ENCODE assay signal across 22 cellular contexts in genomic region chr3:58586776-58587192, GRCh38. TPM values are rescaled to one million over a fixed set of nuclear protein-coding genes. Genes with fewer than 3 reads are reported as not detected.
DNase-seq lines count a peak whose midpoint lies in the region; TF ChIP-seq lines count a peak whose summit lies in the region.
"Had no signal": no experiment of that assay in that cellular context is flagged by ENCODE, and none has a peak within 500 bp of the region (broad histone marks: within the 10 kb centered on the region; RNA-seq: fewer than 3 reads in every experiment).

No MANE protein-coding gene starts in this region.

- H4K91ac ChIP-seq in mesenchymal stem cell (ENCODE audit: low read length): no peak overlapping the region

- H3K4me3 Mint-ChIP-seq in endodermal cell: peak overlapping the region; percentile 50

- no peak overlapping the region for H3K23ac ChIP-seq in mesenchymal stem cell (ENCODE audit: low read length in 2 of 2)

- H3K27ac Mint-ChIP-seq in endodermal cell: no peak overlapping the region
- H3K27ac Mint-ChIP-seq: activated CD4-positive, alpha-beta memory T cell treated with anti-CD3 and anti-CD28 coated beads, Interleukin-2, amount 10 ng/mL, durations not matched to agents 7 days and 5 days; activated naive CD4-positive, alpha-beta T cell treated with anti-CD3 and anti-CD28 coated beads, Interleukin-2, amount 10 ng/mL, durations not matched to agents 7 days and 5 days; natural killer cell had no signal

- H2BK5ac ChIP-seq in mesenchymal stem cell (ENCODE audit: low read depth, low read length, poor library complexity, severe bottlenecking): no peak overlapping the region

- H2BK15ac ChIP-seq in mesenchymal stem cell (ENCODE audit: low read depth, poor library complexity, severe bottlenecking): no peak overlapping the region

- TF ChIP-seq POLR2A in thyroid gland (IDR thresholded peaks at IDR 0.05): peak in 1 of 2 donors; percentile 43

- no peak overlapping the region for H3K4ac ChIP-seq in mesenchymal stem cell (ENCODE audit: low read depth in 1 of 2, low read length in 2 of 2)

- WGBS in endodermal cell (ENCODE audit: insufficient coverage in 1 of 2, insufficient read length in 1 of 2), 2 experiments: 4 to 7% methylated on average over 24 to 44 of the region's 44 CpGs
- 6% methylated on average over 37 of the region's 44 CpGs for WGBS in mesenchymal stem cell
- 11 to 13% methylated on average over 14 to 26 of the region's 44 CpGs for WGBS in thyroid gland, 2 donors

- no peaks in the 10 kb centered on the region for H3K36me3 Mint-ChIP-seq in endodermal cell (ENCODE audit: low read depth)
- H3K36me3 Mint-ChIP-seq: activated naive CD4-positive, alpha-beta T cell treated with anti-CD3 and anti-CD28 coated beads, Interleukin-2, amount 10 ng/mL, durations not matched to agents 7 days and 5 days; natural killer cell had no signal

- peaks cover 62% of the 10 kb centered on the region for H3K27me3 ChIP-seq in endodermal cell (ENCODE audit: control insufficient read depth, insufficient read depth, low read length, poor library complexity, severe bottlenecking)
- H3K27me3 ChIP-seq in mesenchymal stem cell (ENCODE audit: control insufficient read depth in 1 of 2, insufficient read depth in 1 of 2, low read length in 2 of 2): peaks cover 20 to 65% of the 10 kb centered on the region in 2 experiments
- no peaks in the 10 kb centered on the region for H3K27me3 ChIP-seq in thyroid gland
- H3K27me3 ChIP-seq: testis had no signal

- no peak overlapping the region for H2BK120ac ChIP-seq in mesenchymal stem cell (ENCODE audit: low read depth, low read length)

- DNase-seq in NCI-H2227 (lab: John Stamatoyannopoulos, UW; ENCODE audit: unreplicated experiment): peak; percentile 29
- DNase-seq in NCI-H2227 treated with DMSO at 0.1 percent for 48 hours (lab: John Stamatoyannopoulos, UW): no peak
- DNase-seq in endodermal cell: peak; percentile 88
- DNase-seq in mesenchymal stem cell: no peak
- DNase-seq in thyroid gland: peak; percentile 48 to 58
- no peak for DNase-seq in NCI-H82 (lab: John Stamatoyannopoulos, UW)
- DNase-seq in NCI-H748 treated with DMSO at 0.1 percent for 48 hours (lab: John Stamatoyannopoulos, UW): no peak
- no peak for DNase-seq in hepatic stellate cell (ENCODE audit: low spot score)
- DNase-seq: activated CD4-positive, alpha-beta memory T cell treated with anti-CD3 and anti-CD28 coated beads, Interleukin-2, amount 10 ng/mL, durations not matched to agents 7 days and 5 days; activated naive CD4-positive, alpha-beta T cell treated with anti-CD3 and anti-CD28 coated beads, Interleukin-2, amount 10 ng/mL, durations not matched to agents 7 days and 5 days; activated T-cell treated with anti-CD3 and anti-CD28 coated beads, Interleukin-2, amount 50 U/mL, for 1 hour; foreskin melanocyte; natural killer cell; NCI-H187; psoas muscle; testis had no signal

- TF ChIP-seq CTCF in endodermal cell (conservative IDR thresholded peaks at IDR 0.05): no peak
- TF ChIP-seq CTCF in thyroid gland (IDR thresholded peaks at IDR 0.05): no peak

- H2BK12ac ChIP-seq in mesenchymal stem cell (ENCODE audit: low read length in 2 of 2): no peak overlapping the region

- H3K4me2 ChIP-seq in mesenchymal stem cell (ENCODE audit: low read length, poor library complexity, severe bottlenecking): peak overlapping the region; percentile 7

- intact Hi-C loops in thyroid gland (cut with DNase I): no loop called here

- H3K4me1 Mint-ChIP-seq in endodermal cell: peaks cover 9% of the 10 kb centered on the region

- H2AK5ac ChIP-seq in mesenchymal stem cell (ENCODE audit: low read length, severe bottlenecking): no peak overlapping the region

- H3K9me3 ChIP-seq in endodermal cell (ENCODE audit: control insufficient read depth, low read length): no peaks in the 10 kb centered on the region
- no peaks in the 10 kb centered on the region for H3K9me3 ChIP-seq in mesenchymal stem cell (ENCODE audit: control insufficient read depth, low read length)
- H3K9me3 ChIP-seq in thyroid gland: no peaks in the 10 kb centered on the region
- H3K9me3 ChIP-seq: psoas muscle, testis had no signal

- no peak overlapping the region for H4K8ac ChIP-seq in mesenchymal stem cell (ENCODE audit: low read length)

- H2AFZ ChIP-seq in mesenchymal stem cell (ENCODE audit: low read depth, low read length): no peak overlapping the region

- no peaks in the 10 kb centered on the region for H3K79me1 ChIP-seq in mesenchymal stem cell (replicated peaks; ENCODE audit: low read length, poor library complexity, severe bottlenecking)

- H3K4me1 ChIP-seq in endodermal cell (ENCODE audit: control insufficient read depth, insufficient read depth, low read length): no peaks in the 10 kb centered on the region
- H3K4me1 ChIP-seq in mesenchymal stem cell (ENCODE audit: control insufficient read depth, insufficient read depth, low read depth, low read length): peaks cover 17% of the 10 kb centered on the region
- peaks cover 25 to 42% of the 10 kb centered on the region in 2 donors for H3K4me1 ChIP-seq in thyroid gland
- H3K4me1 ChIP-seq: psoas muscle had no signal

- H3K18ac ChIP-seq in mesenchymal stem cell (ENCODE audit: low read depth in 1 of 2, low read length in 2 of 2): no peak overlapping the region

- peaks cover 70% of the 10 kb centered on the region for H3K27me3 Mint-ChIP-seq in endodermal cell (ENCODE audit: insufficient read depth)

- H3K14ac ChIP-seq in mesenchymal stem cell (ENCODE audit: low read length in 2 of 2): no peak overlapping the region

- H3K36me3 ChIP-seq in endodermal cell (ENCODE audit: control insufficient read depth, insufficient read depth, low read length) (no peaks in the 10 kb centered on the region), mesenchymal stem cell (ENCODE audit: control insufficient read depth in 1 of 2, insufficient read depth in 2 of 2, low read depth in 1 of 2, low read length in 2 of 2) (no peaks in the 10 kb centered on the region), thyroid gland (no peaks in the 10 kb centered on the region)

- H3K9me3 Mint-ChIP-seq in endodermal cell: no peaks in the 10 kb centered on the region
- H3K9me3 Mint-ChIP-seq: activated CD4-positive, alpha-beta memory T cell treated with anti-CD3 and anti-CD28 coated beads, Interleukin-2, amount 10 ng/mL, durations not matched to agents 7 days and 5 days; activated naive CD4-positive, alpha-beta T cell treated with anti-CD3 and anti-CD28 coated beads, Interleukin-2, amount 10 ng/mL, durations not matched to agents 7 days and 5 days; natural killer cell had no signal

- no peak overlapping the region for H3K27ac ChIP-seq in endodermal cell (ENCODE audit: low read depth, low read length)
- H3K27ac ChIP-seq in mesenchymal stem cell (ENCODE audit: low read length, poor library complexity, severe bottlenecking): no peak overlapping the region
- peak overlapping the region in 2 of 3 donors; percentile 88 to 90 for H3K27ac ChIP-seq in thyroid gland
- H3K27ac ChIP-seq: C4-2B, psoas muscle, testis, VCaP had no signal

- H3K9ac ChIP-seq in endodermal cell (ENCODE audit: extremely low read depth, low read length, poor library complexity, severe bottlenecking): no peak overlapping the region
- no peak overlapping the region for H3K9ac ChIP-seq in mesenchymal stem cell (ENCODE audit: low read length)

- H3K4me3 ChIP-seq in endodermal cell (ENCODE audit: low read length) (peak overlapping the region; percentile 45), mesenchymal stem cell (ENCODE audit: insufficient read depth in 1 of 2, low read depth in 1 of 2, low read length in 2 of 2) (peak overlapping the region in 1 of 2 experiments; percentile 38), thyroid gland (replicated peaks in 1 of 3) (peak overlapping the region in 1 of 3 donors; percentile 21)

RNA-seq across cellular contexts. Expression of gene FAM107A, which starts 9.6 kb away (rescaled TPM):
- not detected for total RNA-seq in endodermal cell
- 2.4 TPM for polyA plus RNA-seq in endodermal cell (2013, experiment 1 of 2)
- 2.2 TPM for polyA plus RNA-seq in endodermal cell (2013, experiment 2 of 2)
- polyA plus RNA-seq in mesenchymal stem cell (2013, experiment 1 of 2): not detected
- polyA plus RNA-seq in mesenchymal stem cell (2013, experiment 2 of 2): not detected
- total RNA-seq in thyroid gland: 100 to 1,000 TPM in 1 of 4 donors, 10 to 100 TPM in 3; 62.3 to 137 (median 83.3) TPM
- total RNA-seq: A172; activated CD4-positive, alpha-beta memory T cell treated with anti-CD3 and anti-CD28 coated beads, Interleukin-2, amount 10 ng/mL, durations not matched to agents 7 days and 5 days; astrocyte; chondrocyte; natural killer cell had no signal
- polyA plus RNA-seq: keratinocyte had no signal

RNA-seq across cellular contexts. Expression of gene ACOX2, which starts 49.8 kb away (rescaled TPM):
- total RNA-seq in endodermal cell (1 to 10 TPM; 6.6 to 9.8 TPM), thyroid gland (10 to 100 TPM; 17.8 to 62.2 (median 37.4) TPM)
- polyA plus RNA-seq in endodermal cell (2013, experiment 1 of 2): 6.2 TPM
- 6.3 TPM for polyA plus RNA-seq in endodermal cell (2013, experiment 2 of 2)
- 3.2 TPM for polyA plus RNA-seq in mesenchymal stem cell (2013, experiment 1 of 2)
- 3.6 TPM for polyA plus RNA-seq in mesenchymal stem cell (2013, experiment 2 of 2)
- total RNA-seq: activated CD4-positive, alpha-beta memory T cell treated with anti-CD3 and anti-CD28 coated beads, Interleukin-2, amount 10 ng/mL, durations not matched to agents 7 days and 5 days; natural killer cell had no signal

Comparison
In these comparisons a context has a peak if more than half of its experiments do, and no peak if none do; other contexts are left out.
1. DNase-seq: peak in NCI-H2227 (single experiment), endodermal cell (single experiment) and thyroid gland (2 of 2); none in NCI-H2227 treated with DMSO at 0.1 percent for 48 hours (single experiment), mesenchymal stem cell (single experiment), NCI-H82 (single experiment), NCI-H748 treated with DMSO at 0.1 percent for 48 hours (single experiment) and hepatic stellate cell (single experiment).
2. H3K27ac ChIP-seq: peak in thyroid gland (2 of 3); none in endodermal cell (single experiment) and mesenchymal stem cell (single experiment).
3. RNA of gene FAM107A, which starts 9.6 kb away (total RNA-seq): 62.3 to 137 TPM in thyroid gland; not detected in endodermal cell; every median in the first group is over 10 times any median in the second.